Comparison of ENCODE assay signal across 22 cellular contexts in the genomic region with DNA sequence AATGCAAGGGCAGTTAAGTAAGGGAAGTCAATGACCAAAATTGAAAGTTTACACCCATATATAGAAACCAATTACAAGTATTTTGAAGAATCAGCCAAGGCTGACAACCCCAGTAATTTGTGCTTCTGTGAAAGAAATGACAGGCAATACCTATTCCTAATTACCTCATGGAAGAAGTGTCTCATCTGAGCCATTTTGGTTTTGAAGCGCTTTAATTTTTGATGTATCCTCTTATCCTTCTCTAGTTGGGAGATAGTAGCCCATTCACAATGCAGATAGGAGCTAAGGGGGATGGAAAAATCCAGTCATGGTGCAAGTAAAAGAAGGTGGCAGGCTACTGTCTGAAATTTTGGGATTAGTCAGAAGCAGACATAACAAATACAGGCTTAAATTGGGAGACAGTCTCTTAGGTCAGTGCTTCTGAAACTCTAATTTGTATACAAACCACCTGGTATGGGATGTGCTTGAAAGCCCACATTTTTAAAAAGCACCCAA. TPM values are rescaled to one million over a fixed set of nuclear protein-coding genes. Genes with fewer than 3 reads are reported as not detected.
DNase-seq lines count a peak whose midpoint lies in the region; ATAC-seq and TF ChIP-seq lines count a peak whose summit lies in the region.
"Had no signal": no experiment of that assay in that cellular context is flagged by ENCODE, and none has a peak within 500 bp of the region (broad histone marks: within the 10 kb centered on the region; RNA-seq: fewer than 3 reads in every experiment).

No MANE protein-coding gene starts in this region.

- WGBS in sigmoid colon, 2 donors: 89 to 95% methylated on average over 1 of the region's 1 CpG

- no peak overlapping the region for H3K4me2 ChIP-seq in OCI-LY3 (ENCODE audit: low read length)
- H3K4me2 ChIP-seq: neural progenitor cell, PC-9 had no signal

- CTCF ChIA-PET in activated naive CD4-positive, alpha-beta T cell treated with anti-CD3 and anti-CD28 coated beads for 36 hours (lab: Charles Lee): interaction anchor here (0.8 to 0.9 kb wide), 2 partner anchors 42 to 56 kb away, joined by 3 to 4 read pairs; partner anchors contain the start of gene CHD8
- CTCF ChIA-PET in activated naive CD4-positive, alpha-beta T cell treated with anti-CD3 and anti-CD28 coated beads, Interleukin-2, amount 10 ng/mL, durations not matched to agents 7 days and 5 days (lab: Charles Lee): interaction anchor here (1.0 to 1.4 kb wide), 3 partner anchors 10 to 64 kb away, joined by 3 to 5 read pairs (median 3); partner anchors contain the start of gene TOX4

- no peak for TF ChIP-seq EP300 in sigmoid colon (IDR thresholded peaks at IDR 0.05)

- H3K36me3 ChIP-seq in OCI-LY3 (replicated peaks; ENCODE audit: low read depth, low read length) (peaks cover 59% of the 10 kb centered on the region), sigmoid colon (peaks cover 45 to 94% (median 56%) of the 10 kb centered on the region in 4 donors)

- no peak overlapping the region for H3K9ac ChIP-seq in OCI-LY3 (ENCODE audit: low read length)
- H3K9ac ChIP-seq: neural progenitor cell had no signal

- ATAC-seq in GM18868 (IDR thresholded peaks at IDR 0.05; ENCODE audit: unreplicated experiment) (peak; percentile 86), HG02981 (IDR thresholded peaks at IDR 0.05; ENCODE audit: unreplicated experiment) (no peak)
- ATAC-seq in stimulated activated naive CD8-positive, alpha-beta T cell treated with anti-CD3 and anti-CD28 coated beads, Interleukin-15, Interleukin-2, amounts not matched to agents 100 U/mL and 50 U/mL, for 24 hours: peak; percentile 86
- ATAC-seq: heart left ventricle, left lung had no signal

- H3K79me2 ChIP-seq in OCI-LY3 (ENCODE audit: low read length): no peaks in the 10 kb centered on the region

- no peaks in the 10 kb centered on the region for H4K20me1 ChIP-seq in OCI-LY3 (ENCODE audit: insufficient read depth, low read length)

- TF ChIP-seq CTCF in OCI-LY3 (IDR thresholded peaks at IDR 0.05; ENCODE audit: low read depth, low read length) (no peak), sigmoid colon (IDR thresholded peaks at IDR 0.05) (no peak)

- H3K9me3 Mint-ChIP-seq in activated naive CD4-positive, alpha-beta T cell treated with anti-CD3 and anti-CD28 coated beads for 36 hours: no peaks in the 10 kb centered on the region
- H3K9me3 Mint-ChIP-seq in activated naive CD4-positive, alpha-beta T cell treated with anti-CD3 and anti-CD28 coated beads, Interleukin-2, amount 10 ng/mL, durations not matched to agents 7 days and 5 days: no peaks in the 10 kb centered on the region
- H3K9me3 Mint-ChIP-seq: neural progenitor cell had no signal

- intact Hi-C loops in activated naive CD4-positive, alpha-beta T cell treated with anti-CD3 and anti-CD28 coated beads for 36 hours (cut with micrococcal nuclease): loop anchor here (1.0 to 5.0 kb wide), 8 partner anchors 23 to 150 kb away; partner anchors contain the start of genes CHD8, METTL3 and SUPT16H
- intact Hi-C loops in sigmoid colon (cut with DNase I): no loop called here

- no peaks in the 10 kb centered on the region for H3K27me3 Mint-ChIP-seq in activated naive CD4-positive, alpha-beta T cell treated with anti-CD3 and anti-CD28 coated beads for 36 hours (ENCODE audit: low read depth)
- no peaks in the 10 kb centered on the region for H3K27me3 Mint-ChIP-seq in activated naive CD4-positive, alpha-beta T cell treated with anti-CD3 and anti-CD28 coated beads, Interleukin-2, amount 10 ng/mL, durations not matched to agents 7 days and 5 days
- H3K27me3 Mint-ChIP-seq: progenitor cell of endocrine pancreas had no signal

- no peak for TF ChIP-seq POLR2A in sigmoid colon (IDR thresholded peaks at IDR 0.05)

- peak; percentile 14 for DNase-seq in activated naive CD4-positive, alpha-beta T cell treated with anti-CD3 and anti-CD28 coated beads for 36 hours
- DNase-seq in activated naive CD4-positive, alpha-beta T cell treated with anti-CD3 and anti-CD28 coated beads, Interleukin-2, amount 10 ng/mL, durations not matched to agents 7 days and 5 days: no peak
- DNase-seq in stimulated activated naive CD8-positive, alpha-beta T cell treated with anti-CD3 and anti-CD28 coated beads, Interleukin-15, Interleukin-2, amounts not matched to agents 100 U/mL and 50 U/mL, for 24 hours: no peak
- DNase-seq in NCI-H146 treated with DMSO at 0.1 percent for 48 hours (lab: John Stamatoyannopoulos, UW; ENCODE audit: unreplicated experiment): no peak
- DNase-seq in sigmoid colon: no peak
- DNase-seq: DMS153; GDM1; GOT3; heart left ventricle; left lung; NCI-H1694; NCI-H82; PC-9; SJCRH30; small intestine; stimulated activated CD4-positive, alpha-beta T cell treated with anti-CD3 and anti-CD28 coated beads, Interleukin-4, amount 100 ng/mL, for 1 hour had no signal

- H3K4me1 Mint-ChIP-seq in activated naive CD4-positive, alpha-beta T cell treated with anti-CD3 and anti-CD28 coated beads for 36 hours (ENCODE audit: low read depth): peaks cover 35% of the 10 kb centered on the region
- H3K4me1 Mint-ChIP-seq in activated naive CD4-positive, alpha-beta T cell treated with anti-CD3 and anti-CD28 coated beads, Interleukin-2, amount 10 ng/mL, durations not matched to agents 7 days and 5 days: peaks cover 9% of the 10 kb centered on the region
- H3K4me1 Mint-ChIP-seq: neural progenitor cell had no signal

- H3K9me3 ChIP-seq in OCI-LY3 (ENCODE audit: insufficient read depth, low read length): no peaks in the 10 kb centered on the region
- H3K9me3 ChIP-seq in sigmoid colon: no peaks in the 10 kb centered on the region
- H3K9me3 ChIP-seq: heart left ventricle, left lung, SJCRH30 had no signal

- H3K27ac Mint-ChIP-seq in activated naive CD4-positive, alpha-beta T cell treated with anti-CD3 and anti-CD28 coated beads for 36 hours: peak overlapping the region; percentile 77
- H3K27ac Mint-ChIP-seq in activated naive CD4-positive, alpha-beta T cell treated with anti-CD3 and anti-CD28 coated beads, Interleukin-2, amount 10 ng/mL, durations not matched to agents 7 days and 5 days: no peak overlapping the region
- H3K27ac Mint-ChIP-seq: neural progenitor cell, progenitor cell of endocrine pancreas had no signal

- H3K4me3 ChIP-seq in OCI-LY3 (ENCODE audit: low read length): no peak overlapping the region
- no peak overlapping the region for H3K4me3 ChIP-seq in sigmoid colon
- H3K4me3 ChIP-seq: heart left ventricle, left lung, neural progenitor cell, PC-9, SJCRH30 had no signal

- H3K27me3 ChIP-seq in OCI-LY3 (ENCODE audit: low read depth, low read length) (no peaks in the 10 kb centered on the region), sigmoid colon (no peaks in the 10 kb centered on the region)
- H3K27me3 ChIP-seq: heart left ventricle, left lung, neural progenitor cell, SJCRH30 had no signal

- peaks cover 14% of the 10 kb centered on the region for H3K4me1 ChIP-seq in OCI-LY3 (ENCODE audit: low read length)
- H3K4me1 ChIP-seq in sigmoid colon: no peaks in the 10 kb centered on the region
- H3K4me1 ChIP-seq: heart left ventricle, left lung, neural progenitor cell, SJCRH30 had no signal

- no peak overlapping the region for H2AFZ ChIP-seq in OCI-LY3 (ENCODE audit: low read depth, low read length)
- H2AFZ ChIP-seq: neural progenitor cell, PC-9 had no signal

- H3K27ac ChIP-seq in OCI-LY3 (ENCODE audit: low read length) (peak overlapping the region; percentile 7; the same call in 1 of the 2 replicates), sigmoid colon (no peak overlapping the region)
- H3K27ac ChIP-seq: heart left ventricle, left lung, neural progenitor cell, PC-9, SJCRH30, VCaP had no signal

- no peak overlapping the region for H3K4me3 Mint-ChIP-seq in activated naive CD4-positive, alpha-beta T cell treated with anti-CD3 and anti-CD28 coated beads for 36 hours
- no peak overlapping the region for H3K4me3 Mint-ChIP-seq in activated naive CD4-positive, alpha-beta T cell treated with anti-CD3 and anti-CD28 coated beads, Interleukin-2, amount 10 ng/mL, durations not matched to agents 7 days and 5 days
- H3K4me3 Mint-ChIP-seq: neural progenitor cell had no signal

- H3K36me3 Mint-ChIP-seq in activated naive CD4-positive, alpha-beta T cell treated with anti-CD3 and anti-CD28 coated beads for 36 hours (ENCODE audit: low read depth): peaks cover 45% of the 10 kb centered on the region
- peaks cover 65% of the 10 kb centered on the region for H3K36me3 Mint-ChIP-seq in activated naive CD4-positive, alpha-beta T cell treated with anti-CD3 and anti-CD28 coated beads, Interleukin-2, amount 10 ng/mL, durations not matched to agents 7 days and 5 days

RNA-seq across cellular contexts. Expression of gene SUPT16H, which starts 30.4 kb away (rescaled TPM):
- 100 to 1,000 TPM; 164 to 165 TPM for total RNA-seq in activated naive CD4-positive, alpha-beta T cell treated with anti-CD3 and anti-CD28 coated beads for 36 hours
- total RNA-seq in sigmoid colon: 10 to 100 TPM; 62.0 to 77.1 (median 69.1) TPM
- polyA plus RNA-seq in sigmoid colon: 10 to 100 TPM; 27.5 to 66.3 (median 30.6) TPM

RNA-seq across cellular contexts. Expression of gene CHD8, which starts 41.7 kb away (rescaled TPM):
- total RNA-seq in activated naive CD4-positive, alpha-beta T cell treated with anti-CD3 and anti-CD28 coated beads for 36 hours: 10 to 100 TPM; 73.9 to 75.5 TPM
- 10 to 100 TPM; 36.0 to 53.5 (median 44.8) TPM for total RNA-seq in sigmoid colon
- polyA plus RNA-seq in sigmoid colon: 10 to 100 TPM in 2 of 3 donors, 1 to 10 TPM in 1; 9.0 to 32.9 (median 10.2) TPM
